In genomic region chr3:39150170-39150802, GRCh38 we compare ENCODE assay signal across 8 cellular contexts. TPM values are rescaled to one million over a fixed set of nuclear protein-coding genes. Genes with fewer than 3 reads are reported as not detected.
A peak's percentile ranks its signal among the peaks of the same experiment; 100 is the strongest.
DNase-seq lines count a peak whose midpoint lies in the region; ATAC-seq, FAIRE-seq and TF ChIP-seq lines count a peak whose summit lies in the region.

No MANE protein-coding gene starts in this region.

- TF ChIP-seq CTCF in GM06990 (IDR thresholded peaks at IDR 0.05; ENCODE audit: insufficient read depth, low read length, poor library complexity, severe bottlenecking) (no peak), OCI-LY1 (IDR thresholded peaks at IDR 0.05; ENCODE audit: low read length) (no peak; the same call in 1 of the 2 replicates), osteoblast (IDR thresholded peaks at IDR 0.05; ENCODE audit: extremely low read depth, low read depth, low read length) (no peak), mucosa of descending colon (IDR thresholded peaks at IDR 0.05) (no peak)

- H2AFZ ChIP-seq in OCI-LY1 (ENCODE audit: low read length) (no peak overlapping the region), osteoblast (ENCODE audit: low read length) (no peak overlapping the region)

- H3K36me3 ChIP-seq in GM06990 (ENCODE audit: control insufficient read depth, insufficient read depth, low read length) (no peaks in the 10 kb centered on the region), OCI-LY1 (ENCODE audit: insufficient read depth, low read length) (peaks cover 11% of the 10 kb centered on the region), duodenal mucosa (ENCODE audit: control insufficient read depth in 1 of 2, insufficient read depth in 2 of 2, low read length in 2 of 2) (peaks cover under 1 to 6% of the 10 kb centered on the region in 2 donors), osteoblast (ENCODE audit: insufficient read depth, low read length) (peaks cover 13% of the 10 kb centered on the region), mucosa of descending colon (ENCODE audit: low read depth) (no peaks in the 10 kb centered on the region)

- DNase-seq in GM06990 (ENCODE audit: extremely low read depth, insufficient read length) = no peak
- DNase-seq in osteoblast (ENCODE audit: insufficient read length, low spot score, missing footprints) = no peak
- DNase-seq in central memory CD4-positive, alpha-beta T cell = no peak
- no peak for DNase-seq in GM12891 (ENCODE audit: insufficient read length, low spot score)
- DNase-seq in activated CD8-positive, alpha-beta memory T cell treated with anti-CD3 and anti-CD28 coated beads, Interleukin-2, amount 50 U/mL, for 4 hours = no peak
- no peak for DNase-seq in mucosa of descending colon

- H3K27ac ChIP-seq in OCI-LY1 (ENCODE audit: low read depth, low read length, poor library complexity, severe bottlenecking) = peak overlapping the region; percentile 94
- peak overlapping the region; percentile 99 for H3K27ac ChIP-seq in duodenal mucosa (ENCODE audit: low read depth, low read length)
- H3K27ac ChIP-seq in osteoblast (ENCODE audit: low read depth, low read length) = peak overlapping the region; percentile 99

- intact Hi-C loops in mucosa of descending colon (cut with DNase I, micrococcal nuclease) = no loop called here

- no peaks in the 10 kb centered on the region for H3K9me3 ChIP-seq in OCI-LY1 (ENCODE audit: low read length)
- H3K9me3 ChIP-seq in duodenal mucosa (ENCODE audit: control insufficient read depth in 1 of 2, low read length in 2 of 2) = no peaks in the 10 kb centered on the region
- no peaks in the 10 kb centered on the region for H3K9me3 ChIP-seq in osteoblast (ENCODE audit: low read depth, low read length)
- H3K9me3 ChIP-seq in mucosa of descending colon = no peaks in the 10 kb centered on the region

- H3K79me2 ChIP-seq in OCI-LY1 (ENCODE audit: insufficient read depth, low read length) (0 out of 2 replicates have a peak, but pooled peaks cover 4% of the 10 kb centered on the region), osteoblast (ENCODE audit: insufficient read depth, low read length) (peaks cover 63% of the 10 kb centered on the region)

- H3K27me3 ChIP-seq in GM06990 (replicated peaks; ENCODE audit: control insufficient read depth, insufficient read depth, low read length) (no peaks in the 10 kb centered on the region), OCI-LY1 (ENCODE audit: insufficient read depth, low read length) (no peaks in the 10 kb centered on the region), duodenal mucosa (ENCODE audit: control insufficient read depth in 1 of 2, insufficient read depth in 2 of 2, low read length in 2 of 2) (no peaks in the 10 kb centered on the region), osteoblast (ENCODE audit: insufficient read depth, low read length) (no peaks in the 10 kb centered on the region)

- H3K9ac ChIP-seq in OCI-LY1 (ENCODE audit: low read length) = peak overlapping the region; percentile 71; the same call in 1 of the 2 replicates
- H3K9ac ChIP-seq in duodenal mucosa (ENCODE audit: low read depth in 1 of 2, low read length in 2 of 2) = peak overlapping the region; percentile 98 to 99

- H3K4me2 ChIP-seq in OCI-LY1 (ENCODE audit: low read length) (peak overlapping the region; percentile 84), osteoblast (ENCODE audit: insufficient read depth, low read length) (peak overlapping the region; percentile 86)

- H3K4me1 ChIP-seq in OCI-LY1 (ENCODE audit: insufficient read depth, low read length, severe bottlenecking) (peaks cover 78% of the 10 kb centered on the region), duodenal mucosa (ENCODE audit: control insufficient read depth in 1 of 2, insufficient read depth in 2 of 2, low read length in 2 of 2) (peaks cover 77 to 81% of the 10 kb centered on the region in 2 donors), osteoblast (ENCODE audit: insufficient read depth, low read length) (peaks cover 64% of the 10 kb centered on the region), mucosa of descending colon (ENCODE audit: low read depth) (peaks cover 67% of the 10 kb centered on the region)

- H4K20me1 ChIP-seq in OCI-LY1 (ENCODE audit: insufficient read depth, low read length) (no peaks in the 10 kb centered on the region), osteoblast (ENCODE audit: insufficient read depth, low read length) (peaks cover 52% of the 10 kb centered on the region)

- H3F3A ChIP-seq in OCI-LY1 (ENCODE audit: insufficient read depth, low read length) = no peaks in the 10 kb centered on the region

- no peaks in the 10 kb centered on the region for H3K9me2 ChIP-seq in OCI-LY1 (ENCODE audit: low read depth, low read length)

- H3K4me3 ChIP-seq in GM06990 (replicated peaks; ENCODE audit: low read depth, low read length) = peak overlapping the region; percentile 85
- H3K4me3 ChIP-seq in OCI-LY1 (ENCODE audit: low read depth, low read length, poor library complexity, severe bottlenecking) = peak overlapping the region; percentile 78
- H3K4me3 ChIP-seq in duodenal mucosa (ENCODE audit: low read depth in 1 of 2, low read length in 2 of 2) = peak overlapping the region; percentile 95 to 98
- peak overlapping the region; percentile 91 for H3K4me3 ChIP-seq in osteoblast (ENCODE audit: insufficient read depth, low read length)
- H3K4me3 ChIP-seq in mucosa of descending colon = no peak overlapping the region

- no peak for ATAC-seq in mucosa of descending colon

- TF ChIP-seq POLR2A in GM12891 (IDR thresholded peaks at IDR 0.05; ENCODE audit: low read depth, low read length) = no peak

- no peak for FAIRE-seq in GM12891 (lab: Jason Lieb, UNC)

TF ChIP-seq in GM12891, 5 proteins besides CTCF, POLR2A, EP300 and RAD21:
- TF ChIP-seq POU2F2 (IDR thresholded peaks at IDR 0.05; ENCODE audit: low read depth, low read length) (no peak), TAF1 (IDR thresholded peaks at IDR 0.05; ENCODE audit: low read depth, low read length) (no peak)

RNA-seq across cellular contexts. Expression of gene CSRNP1, which starts 3.1 kb away (rescaled TPM):
- total RNA-seq in osteoblast = 5.8 and 8.0 TPM in 2 replicates
- polyA plus RNA-seq in GM12891 (2012; ENCODE audit: low read depth, missing spikeins) = 20.2 TPM
- 10 to 100 TPM; 16.9 to 38.8 (median 21.4) TPM for total RNA-seq in mucosa of descending colon

RNA-seq across cellular contexts. Expression of gene XIRP1, which starts 42.1 kb away (rescaled TPM):
- under 0.01 TPM in 2 replicates for total RNA-seq in osteoblast
- 0.14 TPM for polyA plus RNA-seq in GM12891 (2012; ENCODE audit: low read depth, missing spikeins)
- total RNA-seq in mucosa of descending colon = under 1 TPM in 1 of 3 donors, not detected in 2; 0.31 TPM

RNA-seq across cellular contexts. Expression of gene TTC21A, which starts 42.8 kb away (rescaled TPM):
- 6.9 and 8.5 TPM in 2 replicates for total RNA-seq in osteoblast
- 1.9 TPM for polyA plus RNA-seq in GM12891 (2012; ENCODE audit: low read depth, missing spikeins)
- 10 to 100 TPM in 1 of 3 donors, 1 to 10 TPM in 2; 6.2 to 11.1 (median 7.2) TPM for total RNA-seq in mucosa of descending colon

RNA-seq across cellular contexts. Expression of gene GORASP1, which starts 42.9 kb away (rescaled TPM):
- total RNA-seq in osteoblast (44.5 and 46.0 TPM in 2 replicates), mucosa of descending colon (100 to 1,000 TPM in 1 of 3 donors, 10 to 100 TPM in 2; 93.5 to 122 (median 94.7) TPM)
- polyA plus RNA-seq in GM12891 (2012; ENCODE audit: low read depth, missing spikeins) = 18.7 TPM
